Comparison of ENCODE assay signal across 8 cellular contexts in the genomic region with DNA sequence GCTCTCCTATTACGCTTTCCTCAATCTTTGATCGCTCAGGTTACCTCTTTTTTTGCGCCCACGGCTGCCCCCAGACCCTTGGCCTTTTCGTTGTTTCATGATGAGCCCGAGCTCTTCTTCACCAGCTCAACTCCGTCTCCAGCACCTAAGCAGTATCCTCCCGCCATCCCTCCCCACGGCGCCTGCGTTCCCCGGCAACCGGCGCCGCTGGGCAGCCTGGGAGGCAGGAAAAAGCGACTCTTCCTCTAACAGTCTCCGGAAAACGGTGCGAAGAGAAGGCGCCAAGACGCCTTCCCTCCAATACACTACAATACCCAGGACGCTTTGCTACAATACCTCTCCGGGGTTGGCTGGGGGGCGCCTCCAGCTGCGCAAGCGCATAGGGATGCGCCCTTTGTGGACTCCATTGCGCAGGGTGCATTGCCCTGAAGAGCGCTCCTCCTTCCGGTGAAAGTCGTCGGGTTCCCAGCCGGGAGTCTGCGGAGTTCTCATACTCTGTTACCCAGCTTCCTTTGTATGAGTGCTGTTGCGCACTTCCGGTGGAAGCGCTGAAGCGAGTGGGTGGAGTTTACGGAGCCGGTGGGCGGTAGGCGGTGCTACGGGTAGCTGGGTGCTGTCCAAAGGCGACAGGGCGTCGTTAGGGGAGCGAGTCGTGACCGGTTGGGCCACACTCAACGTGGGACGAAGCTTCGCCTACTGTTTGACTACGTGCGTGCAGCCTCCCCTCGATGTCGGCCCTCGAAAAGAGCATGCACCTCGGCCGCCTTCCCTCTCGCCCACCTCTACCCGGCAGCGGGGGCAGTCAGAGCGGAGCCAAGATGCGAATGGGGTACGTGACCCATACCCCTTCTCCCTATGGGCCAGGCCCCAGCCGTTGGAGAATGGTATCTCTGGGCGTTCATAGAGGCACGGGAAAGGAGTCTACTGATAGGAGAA. TPM values are rescaled to one million over a fixed set of nuclear protein-coding genes. Genes with fewer than 3 reads are reported as not detected.
A peak's percentile ranks its signal among the peaks of the same experiment; 100 is the strongest.
DNase-seq lines count a peak whose midpoint lies in the region; ATAC-seq, FAIRE-seq and TF ChIP-seq lines count a peak whose summit lies in the region.

A gene with protein sequence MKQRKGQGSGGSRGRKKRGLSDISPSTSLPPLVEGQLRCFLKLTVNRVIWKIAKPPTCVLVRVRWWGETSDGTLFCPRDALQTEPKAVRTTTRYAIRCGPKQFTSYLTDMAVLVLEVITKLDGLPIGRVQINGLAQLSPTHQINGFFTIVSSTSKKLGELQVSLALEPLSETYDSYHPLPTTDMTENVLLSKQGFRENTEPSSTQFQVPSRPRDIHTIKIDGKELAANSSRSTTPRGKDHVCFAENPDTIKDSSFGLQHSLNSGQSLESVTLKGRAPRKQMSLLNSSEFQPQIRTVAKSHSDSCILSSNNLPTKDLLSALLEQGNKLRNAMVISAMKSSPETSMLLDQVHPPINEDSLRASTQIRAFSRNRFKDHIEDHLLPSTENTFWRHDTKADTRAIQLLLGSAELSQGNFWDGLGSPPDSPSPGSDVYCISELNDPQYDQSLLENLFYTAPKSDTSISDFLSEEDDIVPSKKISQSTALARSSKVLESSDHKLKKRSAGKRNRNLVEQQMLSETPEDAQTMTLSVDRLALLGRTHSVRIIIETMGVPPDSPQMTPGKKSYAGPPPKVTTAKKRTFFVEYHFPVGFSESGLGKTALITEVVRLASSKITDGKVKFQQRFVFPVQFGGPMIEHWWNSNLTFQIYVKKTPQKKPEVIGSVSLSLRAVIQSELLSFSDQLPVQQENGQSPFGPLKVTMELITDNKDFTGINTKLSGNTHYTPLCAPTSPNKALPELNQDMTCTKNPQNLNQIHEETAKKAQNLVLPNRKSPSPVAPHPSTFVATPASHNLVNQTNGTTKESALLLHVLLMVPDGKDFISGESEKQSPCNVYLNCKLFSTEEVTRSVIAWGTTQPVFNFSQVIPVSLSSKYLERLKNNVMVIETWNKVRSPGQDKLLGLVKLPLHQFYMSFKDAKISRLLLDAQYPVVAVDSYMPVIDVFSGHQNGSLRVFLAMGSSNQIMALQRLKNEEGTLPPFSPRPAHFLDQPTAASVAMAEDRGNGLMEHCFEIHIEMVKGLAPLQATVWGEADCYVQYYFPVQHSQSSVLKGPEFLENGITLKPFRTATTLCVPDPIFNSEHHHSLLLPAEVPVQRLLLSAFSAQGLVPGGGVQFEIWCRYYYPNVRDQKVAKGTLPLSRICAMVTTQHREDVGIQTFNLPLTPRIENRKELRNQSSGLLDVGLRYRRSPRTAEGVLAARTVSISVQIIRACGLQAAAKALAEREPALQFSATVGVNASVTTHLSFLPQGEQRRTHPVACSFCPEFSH (N-terminal part only) (minus strand): TSS at position 309 of the 936 bp plus-strand sequence. CDS start 210 bp downstream, at position 99.
A gene with protein sequence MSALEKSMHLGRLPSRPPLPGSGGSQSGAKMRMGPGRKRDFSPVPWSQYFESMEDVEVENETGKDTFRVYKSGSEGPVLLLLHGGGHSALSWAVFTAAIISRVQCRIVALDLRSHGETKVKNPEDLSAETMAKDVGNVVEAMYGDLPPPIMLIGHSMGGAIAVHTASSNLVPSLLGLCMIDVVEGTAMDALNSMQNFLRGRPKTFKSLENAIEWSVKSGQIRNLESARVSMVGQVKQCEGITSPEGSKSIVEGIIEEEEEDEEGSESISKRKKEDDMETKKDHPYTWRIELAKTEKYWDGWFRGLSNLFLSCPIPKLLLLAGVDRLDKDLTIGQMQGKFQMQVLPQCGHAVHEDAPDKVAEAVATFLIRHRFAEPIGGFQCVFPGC (plus strand): TSS at position 596 of the 936 bp plus-strand sequence. CDS start 133 bp downstream, at position 729.

- H3K27ac Mint-ChIP-seq in nephron progenitor cell = no peak within 1 kb of the TSS
- no peak within 1 kb of the TSS for H3K27ac Mint-ChIP-seq in stimulated activated naive CD8-positive, alpha-beta T cell treated with anti-CD3 and anti-CD28 coated beads, Interleukin-15, amount 100 ng/mL, for 72 hours

- no peaks in the 10 kb centered on the region for H3K9me3 Mint-ChIP-seq in nephron progenitor cell
- H3K9me3 Mint-ChIP-seq in stimulated activated naive CD8-positive, alpha-beta T cell treated with anti-CD3 and anti-CD28 coated beads, Interleukin-15, amount 100 ng/mL, for 72 hours = no peaks in the 10 kb centered on the region

- H3K4me1 ChIP-seq in HAP-1 = peaks cover 9% of the 10 kb centered on the region

- peak within 1 kb of the TSS; percentile 68 for H3K4me3 ChIP-seq in HAP-1
- H3K4me3 ChIP-seq in MG63 = peak within 1 kb of the TSS; percentile 76

- peak; percentile 97 for ATAC-seq in stimulated activated naive CD8-positive, alpha-beta T cell treated with anti-CD3 and anti-CD28 coated beads, Interleukin-15, amount 100 ng/mL, for 72 hours

- H3K9me3 ChIP-seq in HAP-1 = no peaks in the 10 kb centered on the region
- H3K9me3 ChIP-seq in MG63 = no peaks in the 10 kb centered on the region

- DNase-seq in HAP-1 (ENCODE audit: low spot score in 2 of 2) = peak; percentile 98 to 99
- peak; percentile 99 for DNase-seq in MG63
- peak; percentile 100 for DNase-seq in SHP77 (lab: John Stamatoyannopoulos, UW)
- peak; percentile 98 for DNase-seq in activated effector memory CD4-positive, alpha-beta T cell treated with Interleukin-2 at 50 U/mL for 16 hours
- DNase-seq in fibroblast of the conjunctiva (ENCODE audit: low read depth) = peak; percentile 99
- DNase-seq in nephron progenitor cell = peak; percentile 94
- peak; percentile 97 to 99 for DNase-seq in stimulated activated naive CD8-positive, alpha-beta T cell treated with anti-CD3 and anti-CD28 coated beads, Interleukin-15, amount 100 ng/mL, for 72 hours

- FAIRE-seq in G401.6 (lab: Jason Lieb, UNC) = peak; percentile 99

- H3K27me3 Mint-ChIP-seq in nephron progenitor cell (ENCODE audit: low read depth, poor library complexity) = no peaks in the 10 kb centered on the region
- no peaks in the 10 kb centered on the region for H3K27me3 Mint-ChIP-seq in stimulated activated naive CD8-positive, alpha-beta T cell treated with anti-CD3 and anti-CD28 coated beads, Interleukin-15, amount 100 ng/mL, for 72 hours

- no peak within 1 kb of the TSS for H3K4me3 Mint-ChIP-seq in nephron progenitor cell
- H3K4me3 Mint-ChIP-seq in stimulated activated naive CD8-positive, alpha-beta T cell treated with anti-CD3 and anti-CD28 coated beads, Interleukin-15, amount 100 ng/mL, for 72 hours = no peak within 1 kb of the TSS

- H3K27me3 ChIP-seq in HAP-1 (ENCODE audit: low read depth) = no peaks in the 10 kb centered on the region
- H3K27me3 ChIP-seq in MG63 = no peaks in the 10 kb centered on the region

- in situ Hi-C loops in HAP-1 (cut with MboI; ENCODE audit: low sequenced_read_pairs) = no loop called here

- H3K36me3 Mint-ChIP-seq in nephron progenitor cell (ENCODE audit: low read depth) = peaks cover 25% of the 10 kb centered on the region

- TF ChIP-seq CTCF in nephron progenitor cell (IDR thresholded peaks at IDR 0.05) = no peak

- H3K36me3 ChIP-seq in HAP-1 (replicated peaks) (peaks cover 12% of the 10 kb centered on the region), MG63 (peaks cover 31% of the 10 kb centered on the region)

- peaks cover 10% of the 10 kb centered on the region for H3K4me1 Mint-ChIP-seq in nephron progenitor cell
- H3K4me1 Mint-ChIP-seq in stimulated activated naive CD8-positive, alpha-beta T cell treated with anti-CD3 and anti-CD28 coated beads, Interleukin-15, amount 100 ng/mL, for 72 hours = no peaks in the 10 kb centered on the region

RNA-seq across cellular contexts. Expression of the first gene that starts in this region (rescaled TPM):
- 5.8 and 7.8 TPM in 2 replicates for total RNA-seq in MG63 (2014; rRNA removed; shearing (Covaris generic); ENCODE audit: low replicate concordance)

RNA-seq across cellular contexts. Expression of the second gene that starts in this region (rescaled TPM):
- total RNA-seq in MG63 (2014; rRNA removed; shearing (Covaris generic); ENCODE audit: low replicate concordance) = 29.0 and 31.6 TPM in 2 replicates

Comparison
In these comparisons a context has a peak if more than half of its experiments do, and no peak if none do; other contexts are left out.
1. Peak in every context shown above with its lines: DNase-seq, ATAC-seq and H3K4me3 ChIP-seq.